8 cellular contexts compared by ENCODE assay signal in genomic region chr7:100469227-100470044, GRCh38. TPM values are rescaled to one million over a fixed set of nuclear protein-coding genes. Genes with fewer than 3 reads are reported as not detected.
DNase-seq lines count a peak whose midpoint lies in the region; ATAC-seq and TF ChIP-seq lines count a peak whose summit lies in the region.

No MANE protein-coding gene starts in this region.

- intact Hi-C loops in lower leg skin (cut with DNase I; ENCODE audit: low total_unique reads): loop anchor here (2.0 to 10.0 kb wide), 2 partner anchors 89 to 385 kb away; partner anchors contain the start of gene SLC12A9

- peak; percentile 30 for DNase-seq in DMS153 (lab: John Stamatoyannopoulos, UW)
- DNase-seq in NCI-H526 treated with DMSO at 0.1 percent for 48 hours (lab: John Stamatoyannopoulos, UW): peak; percentile 51
- peak; percentile 89 to 90 for DNase-seq in activated CD4-positive, alpha-beta T cell treated with anti-CD3 and anti-CD28 coated beads, Interleukin-2, amount 50 U/mL, for 48 hours
- peak; percentile 48 for DNase-seq in dedifferentiated amniotic fluid mesenchymal stem cell (ENCODE audit: extremely low spot score)
- DNase-seq in lower leg skin (ENCODE audit: low spot score in 2 of 2): peak; percentile 78 to 98
- peak; percentile 66 to 73 (median 72) for DNase-seq in stimulated activated CD4-positive, alpha-beta T cell treated with anti-CD3 and anti-CD28 coated beads, TNF-alpha, amount 100 ng/mL, for 4 hours (ENCODE audit: low read depth in 3 of 3)

- H3K4me3 ChIP-seq in lower leg skin (ENCODE audit: low read depth, poor library complexity, severe bottlenecking): no peak overlapping the region

- peak; percentile 60 for ATAC-seq in HG02852 (IDR thresholded peaks at IDR 0.05; ENCODE audit: unreplicated experiment)
- no peak for ATAC-seq in GM21723 (IDR thresholded peaks at IDR 0.05; ENCODE audit: unreplicated experiment)

- TF ChIP-seq CTCF in lower leg skin (IDR thresholded peaks at IDR 0.05): peak in 1 of 3 donors; percentile 72

- TF ChIP-seq POLR2A in lower leg skin (IDR thresholded peaks at IDR 0.05): no peak

- WGBS in lower leg skin, 2 donors: 33 to 34% methylated on average over 13 of the region's 13 CpGs

RNA-seq across cellular contexts. Expression of gene SPACDR, which starts 5.4 kb away (rescaled TPM):
- 1 to 10 TPM in 1 of 4 donors, under 1 TPM in 1, not detected in 2; 0.26 to 1.5 TPM for total RNA-seq in lower leg skin

RNA-seq across cellular contexts. Expression of gene TSC22D4, which starts 9.6 kb away (rescaled TPM):
- total RNA-seq in lower leg skin: 10 to 100 TPM; 57.3 to 97.7 (median 68.0) TPM

RNA-seq across cellular contexts. Expression of gene NYAP1, which starts 14.3 kb away (rescaled TPM):
- total RNA-seq in lower leg skin: 1 to 10 TPM in 3 of 4 donors, under 1 TPM in 1; 0.39 to 2.1 (median 1.5) TPM

RNA-seq across cellular contexts. Expression of gene PPP1R35, which starts 33.1 kb away (rescaled TPM):
- total RNA-seq in lower leg skin: 10 to 100 TPM; 26.3 to 63.2 (median 46.6) TPM

RNA-seq across cellular contexts. Expression of gene MEPCE, which starts 39.8 kb away (rescaled TPM):
- total RNA-seq in lower leg skin: 10 to 100 TPM; 26.1 to 54.4 (median 37.4) TPM

Comparison
In these comparisons a context has a peak if more than half of its experiments do, and no peak if none do; other contexts are left out.
1. DNase-seq: peak in every context shown above with its lines; median percentile 90 in activated CD4-positive, alpha-beta T cell treated with anti-CD3 and anti-CD28 coated beads, Interleukin-2, amount 50 U/mL, for 48 hours; 88 in lower leg skin; 72 in stimulated activated CD4-positive, alpha-beta T cell treated with anti-CD3 and anti-CD28 coated beads, TNF-alpha, amount 100 ng/mL, for 4 hours; 51 in NCI-H526 treated with DMSO at 0.1 percent for 48 hours; 48 in dedifferentiated amniotic fluid mesenchymal stem cell; 30 in DMS153.